Comparison of ENCODE assay signal across 1 cellular context in genomic region chr4:55733874-55734437, GRCh38.
A peak's percentile ranks its signal among the peaks of the same experiment; 100 is the strongest.
TF ChIP-seq lines count a peak whose summit lies in the region.

No MANE protein-coding gene starts in this region.

TF ChIP-seq in K562, 482 proteins besides CTCF, POLR2A, EP300 and RAD21 (continued from another document and continues in another):
- peak; percentile 77 for TF ChIP-seq ZNF592 (IDR thresholded peaks at IDR 0.05)
- peak; percentile 93 for TF ChIP-seq JUND (IDR thresholded peaks at IDR 0.05; ENCODE audit: borderline replicate concordance, low read depth, low read length)
- peak; percentile 93; the same call in 2 of the 3 replicates for TF ChIP-seq JUND (tag; IDR thresholded peaks at IDR 0.05; ENCODE audit: borderline replicate concordance, low read depth, low read length)
- peak; percentile 59; the same call in 1 of the 2 replicates for TF ChIP-seq ZEB2 (IDR thresholded peaks at IDR 0.05)
- TF ChIP-seq DPF2 (IDR thresholded peaks at IDR 0.05) = peak; percentile 81
- TF ChIP-seq SLC30A9 (CRISPR knock-in tag; IDR thresholded peaks at IDR 0.05) = no peak
- no peak for TF ChIP-seq FOXM1 (IDR thresholded peaks at IDR 0.05; ENCODE audit: low read depth)
- TF ChIP-seq FOXM1 (CRISPR knock-in tag; IDR thresholded peaks at IDR 0.05; ENCODE audit: low read depth) = no peak
- TF ChIP-seq PREB (CRISPR knock-in tag; IDR thresholded peaks at IDR 0.05) = 0 out of 2 replicates have a peak, but pooled peaks have one; percentile 93
- TF ChIP-seq, protein P1, sequence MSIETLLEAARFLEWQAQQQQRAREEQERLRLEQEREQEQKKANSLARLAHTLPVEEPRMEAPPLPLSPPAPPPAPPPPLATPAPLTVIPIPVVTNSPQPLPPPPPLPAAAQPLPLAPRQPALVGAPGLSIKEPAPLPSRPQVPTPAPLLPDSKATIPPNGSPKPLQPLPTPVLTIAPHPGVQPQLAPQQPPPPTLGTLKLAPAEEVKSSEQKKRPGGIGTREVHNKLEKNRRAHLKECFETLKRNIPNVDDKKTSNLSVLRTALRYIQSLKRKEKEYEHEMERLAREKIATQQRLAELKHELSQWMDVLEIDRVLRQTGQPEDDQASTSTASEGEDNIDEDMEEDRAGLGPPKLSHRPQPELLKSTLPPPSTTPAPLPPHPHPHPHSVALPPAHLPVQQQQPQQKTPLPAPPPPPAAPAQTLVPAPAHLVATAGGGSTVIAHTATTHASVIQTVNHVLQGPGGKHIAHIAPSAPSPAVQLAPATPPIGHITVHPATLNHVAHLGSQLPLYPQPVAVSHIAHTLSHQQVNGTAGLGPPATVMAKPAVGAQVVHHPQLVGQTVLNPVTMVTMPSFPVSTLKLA (conservative IDR thresholded peaks at IDR 0.05) = no peak
- peak; percentile 59 for TF ChIP-seq ARID1B (IDR thresholded peaks at IDR 0.05)
- no peak for TF ChIP-seq ZNF75A (CRISPR knock-in tag; IDR thresholded peaks at IDR 0.05)
- no peak for TF ChIP-seq PYGO2 (tag; IDR thresholded peaks at IDR 0.05)
- TF ChIP-seq L3MBTL2 (IDR thresholded peaks at IDR 0.05) = 0 out of 2 replicates have a peak, but pooled peaks have one; percentile 37
- TF ChIP-seq FOXJ2 (tag; IDR thresholded peaks at IDR 0.05) = no peak
- no peak for TF ChIP-seq NFXL1 (CRISPR knock-in tag; IDR thresholded peaks at IDR 0.05)
- peak; percentile 27; the same call in 1 of the 2 replicates for TF ChIP-seq MYC (IDR thresholded peaks at IDR 0.05; ENCODE audit: low read depth, low read length)
- no peak; the same call in 1 of the 2 replicates for TF ChIP-seq MYC (CRISPR knock-in tag; IDR thresholded peaks at IDR 0.05; ENCODE audit: borderline replicate concordance, low read depth)
- no peak for TF ChIP-seq ZNF449 (CRISPR knock-in tag; IDR thresholded peaks at IDR 0.05)
- TF ChIP-seq, protein P2, sequence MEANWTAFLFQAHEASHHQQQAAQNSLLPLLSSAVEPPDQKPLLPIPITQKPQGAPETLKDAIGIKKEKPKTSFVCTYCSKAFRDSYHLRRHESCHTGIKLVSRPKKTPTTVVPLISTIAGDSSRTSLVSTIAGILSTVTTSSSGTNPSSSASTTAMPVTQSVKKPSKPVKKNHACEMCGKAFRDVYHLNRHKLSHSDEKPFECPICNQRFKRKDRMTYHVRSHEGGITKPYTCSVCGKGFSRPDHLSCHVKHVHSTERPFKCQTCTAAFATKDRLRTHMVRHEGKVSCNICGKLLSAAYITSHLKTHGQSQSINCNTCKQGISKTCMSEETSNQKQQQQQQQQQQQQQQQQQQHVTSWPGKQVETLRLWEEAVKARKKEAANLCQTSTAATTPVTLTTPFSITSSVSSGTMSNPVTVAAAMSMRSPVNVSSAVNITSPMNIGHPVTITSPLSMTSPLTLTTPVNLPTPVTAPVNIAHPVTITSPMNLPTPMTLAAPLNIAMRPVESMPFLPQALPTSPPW (CRISPR knock-in tag; IDR thresholded peaks at IDR 0.05) = no peak; the same call in 1 of the 2 replicates
- TF ChIP-seq ERF (CRISPR knock-in tag; IDR thresholded peaks at IDR 0.05) = no peak
- no peak for TF ChIP-seq ATF1 (CRISPR knock-in tag; IDR thresholded peaks at IDR 0.05)
- 0 out of 2 replicates have a peak, but pooled peaks have one; percentile 16 for TF ChIP-seq ATF1 (tag; IDR thresholded peaks at IDR 0.05)
- peak; percentile 53 for TF ChIP-seq DACH1 (IDR thresholded peaks at IDR 0.05; ENCODE audit: partially characterized antibody)
- TF ChIP-seq HIVEP1 (CRISPR knock-in tag; IDR thresholded peaks at IDR 0.05) = 0 out of 2 replicates have a peak, but pooled peaks have one; percentile 10
- TF ChIP-seq ZFP1 (CRISPR knock-in tag; IDR thresholded peaks at IDR 0.05) = no peak
- 0 out of 2 replicates have a peak, but pooled peaks have one; percentile 40 for TF ChIP-seq LCOR (CRISPR knock-in tag; IDR thresholded peaks at IDR 0.05)
- no peak for TF ChIP-seq FOXA3 (CRISPR knock-in tag; conservative IDR thresholded peaks at IDR 0.05 in 1 of 2, IDR thresholded peaks at IDR 0.05 in 1 of 2)
- TF ChIP-seq, protein P3, sequence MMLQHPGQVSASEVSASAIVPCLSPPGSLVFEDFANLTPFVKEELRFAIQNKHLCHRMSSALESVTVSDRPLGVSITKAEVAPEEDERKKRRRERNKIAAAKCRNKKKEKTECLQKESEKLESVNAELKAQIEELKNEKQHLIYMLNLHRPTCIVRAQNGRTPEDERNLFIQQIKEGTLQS (IDR thresholded peaks at IDR 0.05) = peak; percentile 82
- TF ChIP-seq, protein P3 (CRISPR knock-in tag; conservative IDR thresholded peaks at IDR 0.05) = no peak
- TF ChIP-seq CHD1 (IDR thresholded peaks at IDR 0.05; ENCODE audit: low read length) = no peak
- TF ChIP-seq, protein P4, sequence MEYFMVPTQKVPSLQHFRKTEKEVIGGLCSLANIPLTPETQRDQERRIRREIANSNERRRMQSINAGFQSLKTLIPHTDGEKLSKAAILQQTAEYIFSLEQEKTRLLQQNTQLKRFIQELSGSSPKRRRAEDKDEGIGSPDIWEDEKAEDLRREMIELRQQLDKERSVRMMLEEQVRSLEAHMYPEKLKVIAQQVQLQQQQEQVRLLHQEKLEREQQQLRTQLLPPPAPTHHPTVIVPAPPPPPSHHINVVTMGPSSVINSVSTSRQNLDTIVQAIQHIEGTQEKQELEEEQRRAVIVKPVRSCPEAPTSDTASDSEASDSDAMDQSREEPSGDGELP (CRISPR knock-in tag; IDR thresholded peaks at IDR 0.05; ENCODE audit: borderline replicate concordance) = peak; percentile 44; the same call in 1 of the 2 replicates
- TF ChIP-seq PHTF2 (CRISPR knock-in tag; IDR thresholded peaks at IDR 0.05) = no peak
- 0 out of 2 replicates have a peak, but pooled peaks have one; percentile 34 for TF ChIP-seq ZFX (CRISPR knock-in tag; IDR thresholded peaks at IDR 0.05)
- TF ChIP-seq RERE (CRISPR knock-in tag; IDR thresholded peaks at IDR 0.05; ENCODE audit: borderline replicate concordance) = no peak
- TF ChIP-seq ZNF639 (CRISPR knock-in tag; conservative IDR thresholded peaks at IDR 0.05 in 1 of 2, IDR thresholded peaks at IDR 0.05 in 1 of 2) = 0 out of 4 replicates have a peak, but pooled peaks of 1 of the 2 experiments have one; percentile 21
- no peak for TF ChIP-seq MAFG (tag; conservative IDR thresholded peaks at IDR 0.05)
- peak; percentile 22; the same call in 1 of the 2 replicates for TF ChIP-seq TEAD4 (IDR thresholded peaks at IDR 0.05; ENCODE audit: low read length)
- no peak for TF ChIP-seq TEAD4 (CRISPR knock-in tag; IDR thresholded peaks at IDR 0.05; ENCODE audit: borderline replicate concordance)
- TF ChIP-seq RFX5 (IDR thresholded peaks at IDR 0.05; ENCODE audit: low read depth, low read length) = no peak
- TF ChIP-seq ZBTB1 (CRISPR knock-in tag; IDR thresholded peaks at IDR 0.05; ENCODE audit: borderline replicate concordance, low read depth) = no peak
- no peak for TF ChIP-seq ZBTB34 (CRISPR knock-in tag; IDR thresholded peaks at IDR 0.05)
- peak; percentile 33; the same call in 1 of the 2 replicates for TF ChIP-seq CREM (IDR thresholded peaks at IDR 0.05; ENCODE audit: low read depth)
- TF ChIP-seq CBFA2T3 (IDR thresholded peaks at IDR 0.05) = peak; percentile 42; the same call in 1 of the 2 replicates
